ENCODE assay signal across 32 cellular contexts in the genomic region with DNA sequence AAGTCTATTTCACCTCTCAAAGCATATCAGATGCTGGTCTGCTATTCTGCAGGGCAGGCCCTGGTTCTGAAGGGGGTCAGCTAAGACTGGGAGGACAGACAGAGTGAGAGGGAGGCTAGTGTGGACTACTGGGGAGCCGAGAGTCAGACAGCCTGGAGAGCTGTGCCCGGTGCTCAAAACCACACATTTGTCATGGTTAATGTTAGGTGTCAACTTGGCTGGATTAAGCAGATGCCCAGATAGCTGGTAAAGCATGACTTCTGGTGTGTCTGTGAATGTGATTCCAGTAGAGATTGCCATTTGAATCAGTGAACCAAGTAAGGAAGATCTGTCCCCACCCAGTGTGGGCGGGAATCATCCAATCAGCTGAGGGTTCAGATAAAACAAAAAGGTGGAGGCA.
"Had no signal": no experiment of that assay in that cellular context is flagged by ENCODE, and none has a peak within 500 bp of the region (broad histone marks: within the 10 kb centered on the region; RNA-seq: fewer than 3 reads in every experiment).

No MANE protein-coding gene starts in this region.

- H3K27ac Mint-ChIP-seq: activated CD4-positive, alpha-beta memory T cell treated with anti-CD3 and anti-CD28 coated beads, Interleukin-2, amount 10 ng/mL, durations not matched to agents 7 days and 5 days; activated CD4-positive, alpha-beta T cell treated with anti-CD3 and anti-CD28 coated beads, Interleukin-2, amount 10 ng/mL, durations not matched to agents 7 days and 5 days; activated naive CD4-positive, alpha-beta T cell treated with anti-CD3 and anti-CD28 coated beads, Interleukin-2, amount 50 U/mL, for 24 hours; activated naive CD8-positive, alpha-beta T cell treated with anti-CD3 and anti-CD28 coated beads, Interleukin-2, amount 50 U/mL, for 24 hours; activated T-helper 17 cell treated with anti-CD3 and anti-CD28 coated beads, Interleukin-2, amount 50 U/mL, for 72 hours; naive B cell; stimulated activated effector memory CD8-positive, alpha-beta T cell treated with anti-CD3 and anti-CD28 coated beads, Interleukin-12 subunit alpha, Interleukin-12 subunit beta, amount 100 ng/mL, for 72 hours; stimulated activated naive CD8-positive, alpha-beta T cell treated with anti-CD3 and anti-CD28 coated beads, Interleukin-15, Interleukin-2, amounts not matched to agents 100 ng/mL and 50 ng/mL, for 24 hours; T-helper 17 cell had no signal

- H3K27ac ChIP-seq: body of pancreas, epithelial cell of prostate, gastrocnemius medialis, pancreas, prostate gland, sigmoid colon, thoracic aorta, uterus, WERI-Rb-1 had no signal

- H3K27me3 Mint-ChIP-seq: activated CD4-positive, alpha-beta T cell treated with anti-CD3 and anti-CD28 coated beads, Interleukin-2, amount 10 ng/mL, durations not matched to agents 7 days and 5 days had no signal

- H3K36me3 ChIP-seq: gastrocnemius medialis, pancreas, prostate gland, sigmoid colon, thoracic aorta, uterus, WERI-Rb-1 had no signal

- H3K4me1 ChIP-seq: gastrocnemius medialis, prostate gland, sigmoid colon, uterus had no signal

- H3K36me3 Mint-ChIP-seq: activated naive CD4-positive, alpha-beta T cell treated with anti-CD3 and anti-CD28 coated beads, Interleukin-2, amount 50 U/mL, for 24 hours; naive B cell; stimulated activated effector memory CD8-positive, alpha-beta T cell treated with anti-CD3 and anti-CD28 coated beads, Interleukin-12 subunit alpha, Interleukin-12 subunit beta, amount 100 ng/mL, for 72 hours had no signal

- H3K9me3 ChIP-seq: body of pancreas, gastrocnemius medialis, pancreas, prostate gland, sigmoid colon, thoracic aorta, uterus had no signal

- ATAC-seq: activated naive CD8-positive, alpha-beta T cell treated with anti-CD3 and anti-CD28 coated beads, Interleukin-2, amount 50 U/mL, for 24 hours; activated T-cell treated with anti-CD3 and anti-CD28 coated beads, Interleukin-2, amount 50 U/mL, for 4 hours; activated T-helper 17 cell treated with anti-CD3 and anti-CD28 coated beads, Interleukin-2, amount 50 U/mL, for 72 hours; body of pancreas; gastrocnemius medialis; left cardiac atrium; left ventricle myocardium superior; pancreas; stimulated activated effector memory CD8-positive, alpha-beta T cell treated with anti-CD3 and anti-CD28 coated beads, Interleukin-12 subunit alpha, Interleukin-12 subunit beta, amount 100 ng/mL, for 72 hours; T-helper 17 cell had no signal

- DNase-seq: activated CD4-positive, alpha-beta memory T cell treated with anti-CD3 and anti-CD28 coated beads, Interleukin-2, amount 10 ng/mL, durations not matched to agents 7 days and 5 days; activated CD4-positive, alpha-beta T cell treated with anti-CD3 and anti-CD28 coated beads for 1 hour; activated CD4-positive, alpha-beta T cell treated with anti-CD3 and anti-CD28 coated beads, Interleukin-2, amount 10 ng/mL, durations not matched to agents 7 days and 5 days; activated CD8-positive, alpha-beta memory T cell treated with anti-CD3 and anti-CD28 coated beads, Interleukin-2, amount 50 U/mL, for 48 hours; activated gamma-delta T cell treated with Interleukin-2 at 50 U/mL for 16 hours; activated naive CD8-positive, alpha-beta T cell treated with anti-CD3 and anti-CD28 coated beads, Interleukin-2, amount 50 U/mL, for 24 hours; activated T-cell treated with anti-CD3 and anti-CD28 coated beads, Interleukin-2, amount 50 U/mL, for 4 hours; body of pancreas; effector CD8-positive, alpha-beta T cell; gastrocnemius medialis; islet precursor cell; left cardiac atrium; left ventricle myocardium superior; naive B cell; nucleus accumbens; pancreas; sigmoid colon; small intestine; stimulated activated CD4-positive, alpha-beta T cell treated with anti-CD3 and anti-CD28 coated beads, Interleukin-4, amount 100 ng/mL, for 24 hours; T-helper 17 cell; T1000; uterus; WERI-Rb-1 had no signal

- H3K27me3 ChIP-seq: body of pancreas, gastrocnemius medialis, hepatocyte, pancreas, sigmoid colon, uterus had no signal

- H3K9me3 Mint-ChIP-seq: activated CD4-positive, alpha-beta memory T cell treated with anti-CD3 and anti-CD28 coated beads, Interleukin-2, amount 10 ng/mL, durations not matched to agents 7 days and 5 days; activated CD4-positive, alpha-beta T cell treated with anti-CD3 and anti-CD28 coated beads, Interleukin-2, amount 10 ng/mL, durations not matched to agents 7 days and 5 days; activated naive CD4-positive, alpha-beta T cell treated with anti-CD3 and anti-CD28 coated beads, Interleukin-2, amount 50 U/mL, for 24 hours; activated naive CD8-positive, alpha-beta T cell treated with anti-CD3 and anti-CD28 coated beads, Interleukin-2, amount 50 U/mL, for 24 hours; activated T-cell treated with anti-CD3 and anti-CD28 coated beads, Interleukin-2, amount 50 U/mL, for 4 hours; activated T-helper 17 cell treated with anti-CD3 and anti-CD28 coated beads, Interleukin-2, amount 50 U/mL, for 72 hours; neural crest cell; stimulated activated effector memory CD8-positive, alpha-beta T cell treated with anti-CD3 and anti-CD28 coated beads, Interleukin-12 subunit alpha, Interleukin-12 subunit beta, amount 100 ng/mL, for 72 hours; stimulated activated naive CD8-positive, alpha-beta T cell treated with anti-CD3 and anti-CD28 coated beads, Interleukin-15, Interleukin-2, amounts not matched to agents 100 ng/mL and 50 ng/mL, for 24 hours had no signal

- H3K4me3 Mint-ChIP-seq: activated CD4-positive, alpha-beta memory T cell treated with anti-CD3 and anti-CD28 coated beads, Interleukin-2, amount 10 ng/mL, durations not matched to agents 7 days and 5 days; activated CD4-positive, alpha-beta T cell treated with anti-CD3 and anti-CD28 coated beads, Interleukin-2, amount 10 ng/mL, durations not matched to agents 7 days and 5 days; activated naive CD4-positive, alpha-beta T cell treated with anti-CD3 and anti-CD28 coated beads, Interleukin-2, amount 50 U/mL, for 24 hours; activated naive CD8-positive, alpha-beta T cell treated with anti-CD3 and anti-CD28 coated beads, Interleukin-2, amount 50 U/mL, for 24 hours; activated T-cell treated with anti-CD3 and anti-CD28 coated beads, Interleukin-2, amount 50 U/mL, for 4 hours; activated T-helper 17 cell treated with anti-CD3 and anti-CD28 coated beads, Interleukin-2, amount 50 U/mL, for 72 hours; naive B cell; neural crest cell; stimulated activated effector memory CD8-positive, alpha-beta T cell treated with anti-CD3 and anti-CD28 coated beads, Interleukin-12 subunit alpha, Interleukin-12 subunit beta, amount 100 ng/mL, for 72 hours; stimulated activated naive CD8-positive, alpha-beta T cell treated with anti-CD3 and anti-CD28 coated beads, Interleukin-15, Interleukin-2, amounts not matched to agents 100 ng/mL and 50 ng/mL, for 24 hours; T-helper 17 cell had no signal

- H3K4me1 Mint-ChIP-seq: activated CD4-positive, alpha-beta memory T cell treated with anti-CD3 and anti-CD28 coated beads, Interleukin-2, amount 10 ng/mL, durations not matched to agents 7 days and 5 days; activated CD4-positive, alpha-beta T cell treated with anti-CD3 and anti-CD28 coated beads, Interleukin-2, amount 10 ng/mL, durations not matched to agents 7 days and 5 days; activated naive CD4-positive, alpha-beta T cell treated with anti-CD3 and anti-CD28 coated beads, Interleukin-2, amount 50 U/mL, for 24 hours; activated naive CD8-positive, alpha-beta T cell treated with anti-CD3 and anti-CD28 coated beads, Interleukin-2, amount 50 U/mL, for 24 hours; activated T-helper 17 cell treated with anti-CD3 and anti-CD28 coated beads, Interleukin-2, amount 50 U/mL, for 72 hours; naive B cell; stimulated activated effector memory CD8-positive, alpha-beta T cell treated with anti-CD3 and anti-CD28 coated beads, Interleukin-12 subunit alpha, Interleukin-12 subunit beta, amount 100 ng/mL, for 72 hours; T-helper 17 cell had no signal

- H3K4me3 ChIP-seq: body of pancreas, gastrocnemius medialis, hepatocyte, pancreas, prostate gland, sigmoid colon, thoracic aorta, uterus had no signal
